ENCODE assay signal across 8 cellular contexts in genomic region chr1:201895913-201896807, GRCh38. TPM values are rescaled to one million over a fixed set of nuclear protein-coding genes. Genes with fewer than 3 reads are reported as not detected.
DNase-seq lines count a peak whose midpoint lies in the region; TF ChIP-seq lines count a peak whose summit lies in the region.

No MANE protein-coding gene starts in this region.

- peak overlapping the region; percentile 23 for H4K8ac ChIP-seq in trophoblast cell (ENCODE audit: low read depth, low read length)

- no peaks in the 10 kb centered on the region for H3F3A ChIP-seq in DOHH2 (ENCODE audit: control insufficient read depth, insufficient read depth)

- H3K9me2 ChIP-seq in DOHH2 (replicated peaks; ENCODE audit: control insufficient read depth, low read length) = no peaks in the 10 kb centered on the region

- no peak overlapping the region for H2BK120ac ChIP-seq in trophoblast cell (ENCODE audit: insufficient read depth, low read length, poor library complexity)

- H2BK12ac ChIP-seq in trophoblast cell (ENCODE audit: low read length) = no peak overlapping the region

- H3K79me2 ChIP-seq in DOHH2 (ENCODE audit: control insufficient read depth, low read length) (no peaks in the 10 kb centered on the region), trophoblast cell (ENCODE audit: control insufficient read depth, insufficient read depth, low read length, poor library complexity) (no peaks in the 10 kb centered on the region)

- no peaks in the 10 kb centered on the region for H4K20me1 ChIP-seq in DOHH2 (ENCODE audit: control insufficient read depth, insufficient read depth, low read depth, low read length)

- no peak overlapping the region for H2BK5ac ChIP-seq in trophoblast cell (ENCODE audit: low read depth, low read length, poor library complexity)

- TF ChIP-seq CTCF in DOHH2 (IDR thresholded peaks at IDR 0.05; ENCODE audit: low read depth, low read length, poor library complexity, severe bottlenecking) (peak; percentile 98), tibial nerve (IDR thresholded peaks at IDR 0.05) (peak; percentile 87 to 98 (median 91))

- peak in 1 of 2 donors; percentile 88 for TF ChIP-seq EP300 in tibial nerve (IDR thresholded peaks at IDR 0.05)

- no peak overlapping the region for H2AFZ ChIP-seq in trophoblast cell (ENCODE audit: insufficient read depth, low read length, poor library complexity)

- no peak overlapping the region for H4K12ac ChIP-seq in trophoblast cell (ENCODE audit: low read depth, low read length)

- no peak overlapping the region for H3K4ac ChIP-seq in trophoblast cell (ENCODE audit: low read depth, low read length)

- WGBS in trophoblast cell (ENCODE audit: extremely low coverage, insufficient coverage, insufficient read length) = no CpG with 5 or more reads among the region's 10 CpGs
- WGBS in tibial nerve, 2 donors = 11 to 16% methylated on average over 10 of the region's 10 CpGs

- no peak overlapping the region for H3K27ac ChIP-seq in DOHH2 (ENCODE audit: low read depth, low read length)
- no peak overlapping the region for H3K27ac ChIP-seq in trophoblast cell (ENCODE audit: low read depth, low read length)
- peak overlapping the region; percentile 40 to 82 (median 63) for H3K27ac ChIP-seq in tibial nerve

- intact Hi-C loops in head of caudate nucleus (cut with DNase I) = no loop called here

- H3K4me1 ChIP-seq in DOHH2 (ENCODE audit: control insufficient read depth, low read length) (peaks cover 9% of the 10 kb centered on the region), HAP-1 (peaks cover 3% of the 10 kb centered on the region; the same call in 1 of the 2 replicates), trophoblast cell (ENCODE audit: control insufficient read depth in 1 of 2, insufficient read depth in 2 of 2, low read length in 2 of 2) (peaks cover 0 to 2% of the 10 kb centered on the region in 2 experiments), tibial nerve (peaks cover 0 to 68% (median 0%) of the 10 kb centered on the region in 4 donors)

- H3K36me3 ChIP-seq in DOHH2 (ENCODE audit: control insufficient read depth, low read length) (no peaks in the 10 kb centered on the region), HAP-1 (replicated peaks) (no peaks in the 10 kb centered on the region), trophoblast cell (ENCODE audit: control insufficient read depth in 1 of 2, insufficient read depth in 2 of 2, low read length in 2 of 2) (peaks cover 1 to 2% of the 10 kb centered on the region in 2 experiments), tibial nerve (peaks cover 0 to 59% (median 0%) of the 10 kb centered on the region in 3 donors)

- peak in 1 of 2 donors; percentile 38 for TF ChIP-seq POLR2A in tibial nerve (IDR thresholded peaks at IDR 0.05)

- no peak overlapping the region for H3K14ac ChIP-seq in trophoblast cell (ENCODE audit: low read length)

- H3K9ac ChIP-seq in trophoblast cell (ENCODE audit: low read length) = no peak overlapping the region

- DNase-seq in HAP-1 (ENCODE audit: low spot score in 2 of 2) (peak; percentile 74 to 93), NCI-H1105 (lab: John Stamatoyannopoulos, UW) (peak; percentile 86), SKM-1 treated with dmso at 0.1 percent for 144 hours (lab: John Stamatoyannopoulos, UW; ENCODE audit: unreplicated experiment) (peak; percentile 90), head of caudate nucleus (peak; percentile 81 to 95 (median 89)), trophoblast cell (peak; percentile 74 to 88), tibial nerve (ENCODE audit: low spot score in 2 of 2) (peak; percentile 83 to 91)
- DNase-seq in activated naive CD4-positive, alpha-beta T cell treated with anti-CD3 and anti-CD28 coated beads, Interleukin-2, amount 50 U/mL, for 16 hours = peak; percentile 78

- H3K4me2 ChIP-seq in DOHH2 (ENCODE audit: low read length) (peak overlapping the region; percentile 58), trophoblast cell (ENCODE audit: low read length) (no peak overlapping the region)

- H3K4me3 ChIP-seq in DOHH2 (ENCODE audit: low read length) = peak overlapping the region; percentile 33
- no peak overlapping the region for H3K4me3 ChIP-seq in HAP-1
- H3K4me3 ChIP-seq in trophoblast cell (ENCODE audit: low read depth, low read length) = no peak overlapping the region
- no peak overlapping the region for H3K4me3 ChIP-seq in tibial nerve

- H3K18ac ChIP-seq in trophoblast cell (ENCODE audit: low read length) = no peak overlapping the region

- no peak overlapping the region for H2AK5ac ChIP-seq in trophoblast cell (ENCODE audit: low read length)

- H3K9me3 ChIP-seq in DOHH2 (ENCODE audit: control insufficient read depth, insufficient read depth, low read length) = no peaks in the 10 kb centered on the region
- H3K9me3 ChIP-seq in HAP-1 = no peaks in the 10 kb centered on the region
- peaks cover 4% of the 10 kb centered on the region for H3K9me3 ChIP-seq in trophoblast cell (ENCODE audit: insufficient read depth, low read depth, low read length)
- no peaks in the 10 kb centered on the region for H3K9me3 ChIP-seq in tibial nerve

- no peaks in the 10 kb centered on the region for H3K79me1 ChIP-seq in trophoblast cell (ENCODE audit: low read length)

- in situ Hi-C loops in HAP-1 (cut with MboI; ENCODE audit: low sequenced_read_pairs) = loop anchor here (10.0 kb wide), 1 partner anchor 219 kb away; no protein-coding TSS in a partner anchor

- no peak overlapping the region for H3K23ac ChIP-seq in trophoblast cell (ENCODE audit: low read length)

- H3K27me3 ChIP-seq in DOHH2 (ENCODE audit: control insufficient read depth, low read length) = peaks cover 6% of the 10 kb centered on the region; the same call in 1 of the 2 replicates
- H3K27me3 ChIP-seq in HAP-1 (ENCODE audit: low read depth) = peaks cover 12% of the 10 kb centered on the region; the same call in 1 of the 2 replicates
- H3K27me3 ChIP-seq in trophoblast cell (ENCODE audit: insufficient read depth, low read length) = no peaks in the 10 kb centered on the region
- H3K27me3 ChIP-seq in tibial nerve = no peaks in the 10 kb centered on the region

- no peak overlapping the region for H4K91ac ChIP-seq in trophoblast cell (ENCODE audit: low read depth, low read length)

RNA-seq across cellular contexts. Expression of gene SHISA4, which starts 7.5 kb away (rescaled TPM):
- 14.7 and 15.2 TPM in 2 replicates for polyA plus RNA-seq in trophoblast cell (2013)
- 10 to 100 TPM; 42.6 to 76.6 (median 66.4) TPM for total RNA-seq in tibial nerve

RNA-seq across cellular contexts. Expression of gene LMOD1, which starts 50.2 kb away (rescaled TPM):
- polyA plus RNA-seq in trophoblast cell (2013) = 3.2 TPM in 2 replicates
- total RNA-seq in tibial nerve = 100 to 1,000 TPM in 2 of 4 donors, 10 to 100 TPM in 2; 86.9 to 165 (median 107) TPM

RNA-seq across cellular contexts. Expression of gene TIMM17A, which starts 59.1 kb away (rescaled TPM):
- 59.9 and 63.0 TPM in 2 replicates for polyA plus RNA-seq in trophoblast cell (2013)
- 10 to 100 TPM; 16.2 to 31.8 (median 21.0) TPM for total RNA-seq in tibial nerve

Comparison
In these comparisons a context has a peak if more than half of its experiments do, and no peak if none do; other contexts are left out.
1. H3K27ac ChIP-seq: peak in tibial nerve (4 of 4); none in DOHH2 (single experiment) and trophoblast cell (single experiment).
2. Peak in every context shown above with its lines, with median percentiles within 50 percentile points of each other: DNase-seq.